In genomic region chr2:10448646-10449480, GRCh38 we compare ENCODE assay signal across 8 cellular contexts. TPM values are rescaled to one million over a fixed set of nuclear protein-coding genes. Genes with fewer than 3 reads are reported as not detected.
DNase-seq lines count a peak whose midpoint lies in the region; ATAC-seq and TF ChIP-seq lines count a peak whose summit lies in the region.

No MANE protein-coding gene starts in this region.

- TSS peak; percentile 77 for BruUV-seq in A673 (replicated peaks; lab: Mats Ljungman, UMichigan)

- POLR2A ChIA-PET in A673 (lab: Charles Lee; ENCODE audit: low non-redundant PET), result interaction anchor here (0.6 kb wide), 1 partner anchor 589 kb away, joined by 3 read pairs; no protein-coding TSS in a partner anchor

- H3K4me3 ChIP-seq in A673 (ENCODE audit: low read depth, low read length, poor library complexity, severe bottlenecking) (peak overlapping the region; percentile 64), dorsolateral prefrontal cortex (peak overlapping the region; percentile 53 to 100 (median 82))

- intact Hi-C loops in A673 (cut with micrococcal nuclease; ENCODE audit: unreplicated experiment), result loop anchor here (5.0 kb wide), 1 partner anchor 218 kb away; no protein-coding TSS in a partner anchor
- intact Hi-C loops in dorsolateral prefrontal cortex (cut with DNase I), result loop anchor here (5.0 to 10.0 kb wide), 5 partner anchors 147 to 497 kb away; partner anchors contain the start of genes GRHL1 (in 1 of the 2), HPCAL1 (in 1 of the 2) and KLF11 (in 1 of the 2)

- no peaks in the 10 kb centered on the region for H3K9me3 ChIP-seq in A673 (ENCODE audit: low read depth, low read length, poor library complexity, severe bottlenecking)

- H3K27me3 ChIP-seq in A673 (replicated peaks; ENCODE audit: insufficient read depth, low read depth, low read length, poor library complexity), result no peaks in the 10 kb centered on the region
- no peaks in the 10 kb centered on the region for H3K27me3 ChIP-seq in dorsolateral prefrontal cortex

- CTCF ChIA-PET in A673 (lab: Charles Lee), result interaction anchor here (0.8 kb wide), 1 partner anchor 352 kb away, joined by 5 read pairs; no protein-coding TSS in a partner anchor

- H3K36me3 ChIP-seq in A673 (ENCODE audit: insufficient read depth, low read length, poor library complexity, severe bottlenecking), result peaks cover 16% of the 10 kb centered on the region

- H3K4me1 ChIP-seq in A673 (ENCODE audit: insufficient read depth, low read length, poor library complexity, severe bottlenecking), result peaks cover 21% of the 10 kb centered on the region

- DNase-seq in A673 (ENCODE audit: low spot score) (peak; percentile 53), NCI-H446 treated with DMSO at 0.1 percent for 48 hours (lab: John Stamatoyannopoulos, UW) (peak; percentile 90), dorsolateral prefrontal cortex (peak; percentile 77 to 96 (median 84)), mesenteric fat pad (ENCODE audit: low spot score) (peak; percentile 97)
- peak; percentile 91 for DNase-seq in activated CD4-positive, alpha-beta T cell treated with anti-CD3 and anti-CD28 coated beads for 1 hour
- DNase-seq in stimulated activated CD8-positive, alpha-beta memory T cell treated with anti-CD3 and anti-CD28 coated beads, Interleukin-15, amount 100 ng/mL, for 24 hours (ENCODE audit: low read depth), result peak; percentile 88

- TF ChIP-seq CTCF in A673 (conservative IDR thresholded peaks at IDR 0.05; ENCODE audit: low read depth, low read length) (0 out of 2 replicates have a peak, but pooled peaks have one; percentile 19), dorsolateral prefrontal cortex (IDR thresholded peaks at IDR 0.05 in 54 of 56, conservative IDR thresholded peaks at IDR 0.05 in 2 of 56; ENCODE audit: low read depth in 1 of 56, partially characterized antibody in 56 of 56) (peak in 36 of 56 donors; percentile 8 to 52 (median 28))

- ATAC-seq in GM18907 (IDR thresholded peaks at IDR 0.05; ENCODE audit: unreplicated experiment), result peak; percentile 71
- peak; percentile 50 for ATAC-seq in HG03139 (IDR thresholded peaks at IDR 0.05; ENCODE audit: unreplicated experiment)

- peak overlapping the region; percentile 85 for H3K27ac ChIP-seq in A673 (ENCODE audit: low read depth, low read length, poor library complexity, severe bottlenecking)
- peak overlapping the region; percentile 25 to 98 (median 86) for H3K27ac ChIP-seq in dorsolateral prefrontal cortex

RNA-seq across cellular contexts. Expression of gene ODC1, which starts 0.7 kb away (rescaled TPM):
- total RNA-seq in A673 (2021), result 221 and 269 TPM in 2 replicates
- 10 to 100 TPM; 11.1 to 44.4 (median 22.4) TPM for total RNA-seq in dorsolateral prefrontal cortex
- total RNA-seq in mesenteric fat pad, result 32.8 TPM

Comparison
In these comparisons a context has a peak if more than half of its experiments do, and no peak if none do; other contexts are left out.
1. Peak in every context shown above with its lines: DNase-seq, ATAC-seq, H3K4me3 ChIP-seq and H3K27ac ChIP-seq.